8 cellular contexts compared by ENCODE assay signal in genomic region chr17:12113156-12113555, GRCh38.
"Had no signal": no experiment of that assay in that cellular context is flagged by ENCODE, and none has a peak within 500 bp of the region (broad histone marks: within the 10 kb centered on the region; RNA-seq: fewer than 3 reads in every experiment).

No MANE protein-coding gene starts in this region.

- H3K27me3 Mint-ChIP-seq: IgD-negative memory B cell had no signal

- H3K4me3 Mint-ChIP-seq: GM23338, HFFc6, IgD-negative memory B cell had no signal

- H3K9me3 ChIP-seq: HAP-1 had no signal

- H3K27ac ChIP-seq: HL-60 had no signal

- H3K4me1 Mint-ChIP-seq: GM23338 had no signal

- H2AFZ ChIP-seq: GM23338 had no signal

- H3K9me3 Mint-ChIP-seq: GM23338, HFFc6, IgD-negative memory B cell had no signal

- DNase-seq: H7, HFFc6 had no signal

- H3K27ac Mint-ChIP-seq: GM23338, HFFc6 had no signal

- ATAC-seq: GM23338, HCT116, HepG2 had no signal

- H3K4me3 ChIP-seq: GM23338, HAP-1 had no signal

- H3K4me1 ChIP-seq: HAP-1 had no signal

- H3K4me2 ChIP-seq: GM23338 had no signal
